1 cellular context compared by ENCODE assay signal in the genomic region with DNA sequence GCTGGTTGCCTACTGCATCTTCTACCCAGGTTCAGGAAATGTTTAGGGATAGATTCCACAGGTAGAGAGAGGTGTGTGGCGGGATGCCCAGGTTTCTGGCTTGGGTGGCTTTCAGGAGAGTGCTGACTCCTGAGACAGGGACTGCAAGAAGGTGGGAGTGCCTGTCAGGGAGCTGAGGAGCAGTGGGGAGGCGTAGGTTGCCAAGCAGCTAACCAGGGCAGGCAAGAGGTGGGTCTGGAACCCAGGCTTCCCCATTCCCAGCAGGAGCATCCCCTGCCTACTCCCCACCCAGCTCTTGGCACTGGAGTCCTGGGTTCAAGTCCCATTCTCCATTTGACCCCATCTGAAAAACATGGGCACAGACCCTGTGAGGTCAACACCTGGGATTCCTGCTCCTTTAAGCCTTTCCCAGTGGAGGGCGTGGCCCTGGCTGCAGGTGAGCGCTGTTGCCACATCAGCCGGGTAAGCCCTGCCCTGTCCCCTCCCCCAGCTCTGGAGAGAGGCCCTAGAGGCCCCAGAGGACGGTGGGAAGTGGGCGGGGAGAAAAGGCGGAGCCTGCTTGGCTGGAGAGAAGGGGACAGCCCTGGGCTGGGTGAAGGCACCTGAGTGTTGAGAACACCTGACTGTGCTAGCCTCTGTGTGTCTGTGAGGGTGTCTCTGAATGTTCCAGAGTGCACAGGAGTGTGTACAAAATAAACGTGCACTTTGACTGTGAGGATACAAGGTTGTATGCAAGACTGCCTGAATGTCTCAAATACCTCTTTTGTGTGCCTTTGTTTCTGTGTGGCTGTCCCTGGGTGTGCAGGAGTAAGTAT.
A peak's percentile ranks its signal among the peaks of the same experiment; 100 is the strongest.
TF ChIP-seq lines count a peak whose summit lies in the region.

No MANE protein-coding gene starts in this region.

TF ChIP-seq in K562, 482 proteins besides CTCF, POLR2A, EP300 and RAD21 (continued from another document and continues in another):
- TF ChIP-seq, protein P1, sequence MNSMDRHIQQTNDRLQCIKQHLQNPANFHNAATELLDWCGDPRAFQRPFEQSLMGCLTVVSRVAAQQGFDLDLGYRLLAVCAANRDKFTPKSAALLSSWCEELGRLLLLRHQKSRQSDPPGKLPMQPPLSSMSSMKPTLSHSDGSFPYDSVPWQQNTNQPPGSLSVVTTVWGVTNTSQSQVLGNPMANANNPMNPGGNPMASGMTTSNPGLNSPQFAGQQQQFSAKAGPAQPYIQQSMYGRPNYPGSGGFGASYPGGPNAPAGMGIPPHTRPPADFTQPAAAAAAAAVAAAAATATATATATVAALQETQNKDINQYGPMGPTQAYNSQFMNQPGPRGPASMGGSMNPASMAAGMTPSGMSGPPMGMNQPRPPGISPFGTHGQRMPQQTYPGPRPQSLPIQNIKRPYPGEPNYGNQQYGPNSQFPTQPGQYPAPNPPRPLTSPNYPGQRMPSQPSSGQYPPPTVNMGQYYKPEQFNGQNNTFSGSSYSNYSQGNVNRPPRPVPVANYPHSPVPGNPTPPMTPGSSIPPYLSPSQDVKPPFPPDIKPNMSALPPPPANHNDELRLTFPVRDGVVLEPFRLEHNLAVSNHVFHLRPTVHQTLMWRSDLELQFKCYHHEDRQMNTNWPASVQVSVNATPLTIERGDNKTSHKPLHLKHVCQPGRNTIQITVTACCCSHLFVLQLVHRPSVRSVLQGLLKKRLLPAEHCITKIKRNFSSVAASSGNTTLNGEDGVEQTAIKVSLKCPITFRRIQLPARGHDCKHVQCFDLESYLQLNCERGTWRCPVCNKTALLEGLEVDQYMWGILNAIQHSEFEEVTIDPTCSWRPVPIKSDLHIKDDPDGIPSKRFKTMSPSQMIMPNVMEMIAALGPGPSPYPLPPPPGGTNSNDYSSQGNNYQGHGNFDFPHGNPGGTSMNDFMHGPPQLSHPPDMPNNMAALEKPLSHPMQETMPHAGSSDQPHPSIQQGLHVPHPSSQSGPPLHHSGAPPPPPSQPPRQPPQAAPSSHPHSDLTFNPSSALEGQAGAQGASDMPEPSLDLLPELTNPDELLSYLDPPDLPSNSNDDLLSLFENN (IDR thresholded peaks at IDR 0.05; ENCODE audit: low read depth in 2 of 2, low read length in 2 of 2), result peak in 1 of 2 experiments; percentile 38; a peak in 1 of 4 replicates
- peak; percentile 39; the same call in 1 of the 2 replicates for TF ChIP-seq ZBTB17 (CRISPR knock-in tag; IDR thresholded peaks at IDR 0.05)
- TF ChIP-seq POLR2G (IDR thresholded peaks at IDR 0.05; ENCODE audit: low read depth, low read length), result peak; percentile 33; the same call in 1 of the 2 replicates
- TF ChIP-seq, protein P2, sequence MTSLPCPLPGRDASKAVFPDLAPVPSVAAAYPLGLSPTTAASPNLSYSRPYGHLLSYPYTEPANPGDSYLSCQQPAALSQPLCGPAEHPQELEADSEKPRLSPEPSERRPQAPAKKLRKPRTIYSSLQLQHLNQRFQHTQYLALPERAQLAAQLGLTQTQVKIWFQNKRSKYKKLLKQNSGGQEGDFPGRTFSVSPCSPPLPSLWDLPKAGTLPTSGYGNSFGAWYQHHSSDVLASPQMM (CRISPR knock-in tag; IDR thresholded peaks at IDR 0.05), result no peak
- TF ChIP-seq SUPT5H (IDR thresholded peaks at IDR 0.05), result peak; percentile 59
- no peak for TF ChIP-seq ZNF707 (CRISPR knock-in tag; conservative IDR thresholded peaks at IDR 0.05)
- TF ChIP-seq KLF1 (tag; IDR thresholded peaks at IDR 0.05), result 0 out of 2 replicates have a peak, but pooled peaks have one; percentile 13
- TF ChIP-seq, protein P3, sequence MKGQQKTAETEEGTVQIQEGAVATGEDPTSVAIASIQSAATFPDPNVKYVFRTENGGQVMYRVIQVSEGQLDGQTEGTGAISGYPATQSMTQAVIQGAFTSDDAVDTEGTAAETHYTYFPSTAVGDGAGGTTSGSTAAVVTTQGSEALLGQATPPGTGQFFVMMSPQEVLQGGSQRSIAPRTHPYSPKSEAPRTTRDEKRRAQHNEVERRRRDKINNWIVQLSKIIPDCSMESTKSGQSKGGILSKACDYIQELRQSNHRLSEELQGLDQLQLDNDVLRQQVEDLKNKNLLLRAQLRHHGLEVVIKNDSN (CRISPR knock-in tag; IDR thresholded peaks at IDR 0.05), result peak; percentile 45
- TF ChIP-seq SLC30A9 (CRISPR knock-in tag; IDR thresholded peaks at IDR 0.05), result no peak
- TF ChIP-seq, protein P4, sequence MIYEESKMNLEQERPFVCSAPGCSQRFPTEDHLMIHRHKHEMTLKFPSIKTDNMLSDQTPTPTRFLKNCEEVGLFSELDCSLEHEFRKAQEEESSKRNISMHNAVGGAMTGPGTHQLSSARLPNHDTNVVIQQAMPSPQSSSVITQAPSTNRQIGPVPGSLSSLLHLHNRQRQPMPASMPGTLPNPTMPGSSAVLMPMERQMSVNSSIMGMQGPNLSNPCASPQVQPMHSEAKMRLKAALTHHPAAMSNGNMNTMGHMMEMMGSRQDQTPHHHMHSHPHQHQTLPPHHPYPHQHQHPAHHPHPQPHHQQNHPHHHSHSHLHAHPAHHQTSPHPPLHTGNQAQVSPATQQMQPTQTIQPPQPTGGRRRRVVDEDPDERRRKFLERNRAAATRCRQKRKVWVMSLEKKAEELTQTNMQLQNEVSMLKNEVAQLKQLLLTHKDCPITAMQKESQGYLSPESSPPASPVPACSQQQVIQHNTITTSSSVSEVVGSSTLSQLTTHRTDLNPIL (CRISPR knock-in tag; IDR thresholded peaks at IDR 0.05), result no peak
- TF ChIP-seq SOX6 (IDR thresholded peaks at IDR 0.05), result peak; percentile 53; the same call in 1 of the 2 replicates
- TF ChIP-seq FOXK2 (conservative IDR thresholded peaks at IDR 0.05 in 1 of 2, IDR thresholded peaks at IDR 0.05 in 1 of 2; ENCODE audit: low read depth in 2 of 2), result peak in 1 of 2 experiments; percentile 55; a peak in 2 of 4 replicates
- TF ChIP-seq CHD2 (IDR thresholded peaks at IDR 0.05; ENCODE audit: low read depth, low read length), result peak; percentile 71
- TF ChIP-seq CTBP1 (IDR thresholded peaks at IDR 0.05; ENCODE audit: borderline replicate concordance), result peak; percentile 94
- 0 out of 2 replicates have a peak, but pooled peaks have one; percentile 45 for TF ChIP-seq MTA1 (IDR thresholded peaks at IDR 0.05; ENCODE audit: borderline replicate concordance)
- peak; percentile 50; the same call in 1 of the 2 replicates for TF ChIP-seq ESRRA (IDR thresholded peaks at IDR 0.05; ENCODE audit: borderline replicate concordance, low read depth)
- peak; percentile 19 for TF ChIP-seq NEUROD1 (IDR thresholded peaks at IDR 0.05; ENCODE audit: borderline replicate concordance, low read depth, low read length, partially characterized antibody)
- TF ChIP-seq, protein P5, sequence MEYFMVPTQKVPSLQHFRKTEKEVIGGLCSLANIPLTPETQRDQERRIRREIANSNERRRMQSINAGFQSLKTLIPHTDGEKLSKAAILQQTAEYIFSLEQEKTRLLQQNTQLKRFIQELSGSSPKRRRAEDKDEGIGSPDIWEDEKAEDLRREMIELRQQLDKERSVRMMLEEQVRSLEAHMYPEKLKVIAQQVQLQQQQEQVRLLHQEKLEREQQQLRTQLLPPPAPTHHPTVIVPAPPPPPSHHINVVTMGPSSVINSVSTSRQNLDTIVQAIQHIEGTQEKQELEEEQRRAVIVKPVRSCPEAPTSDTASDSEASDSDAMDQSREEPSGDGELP (CRISPR knock-in tag; IDR thresholded peaks at IDR 0.05; ENCODE audit: borderline replicate concordance), result peak; percentile 85
- no peak for TF ChIP-seq SREBF2 (CRISPR knock-in tag; IDR thresholded peaks at IDR 0.05)
- TF ChIP-seq, protein P6, sequence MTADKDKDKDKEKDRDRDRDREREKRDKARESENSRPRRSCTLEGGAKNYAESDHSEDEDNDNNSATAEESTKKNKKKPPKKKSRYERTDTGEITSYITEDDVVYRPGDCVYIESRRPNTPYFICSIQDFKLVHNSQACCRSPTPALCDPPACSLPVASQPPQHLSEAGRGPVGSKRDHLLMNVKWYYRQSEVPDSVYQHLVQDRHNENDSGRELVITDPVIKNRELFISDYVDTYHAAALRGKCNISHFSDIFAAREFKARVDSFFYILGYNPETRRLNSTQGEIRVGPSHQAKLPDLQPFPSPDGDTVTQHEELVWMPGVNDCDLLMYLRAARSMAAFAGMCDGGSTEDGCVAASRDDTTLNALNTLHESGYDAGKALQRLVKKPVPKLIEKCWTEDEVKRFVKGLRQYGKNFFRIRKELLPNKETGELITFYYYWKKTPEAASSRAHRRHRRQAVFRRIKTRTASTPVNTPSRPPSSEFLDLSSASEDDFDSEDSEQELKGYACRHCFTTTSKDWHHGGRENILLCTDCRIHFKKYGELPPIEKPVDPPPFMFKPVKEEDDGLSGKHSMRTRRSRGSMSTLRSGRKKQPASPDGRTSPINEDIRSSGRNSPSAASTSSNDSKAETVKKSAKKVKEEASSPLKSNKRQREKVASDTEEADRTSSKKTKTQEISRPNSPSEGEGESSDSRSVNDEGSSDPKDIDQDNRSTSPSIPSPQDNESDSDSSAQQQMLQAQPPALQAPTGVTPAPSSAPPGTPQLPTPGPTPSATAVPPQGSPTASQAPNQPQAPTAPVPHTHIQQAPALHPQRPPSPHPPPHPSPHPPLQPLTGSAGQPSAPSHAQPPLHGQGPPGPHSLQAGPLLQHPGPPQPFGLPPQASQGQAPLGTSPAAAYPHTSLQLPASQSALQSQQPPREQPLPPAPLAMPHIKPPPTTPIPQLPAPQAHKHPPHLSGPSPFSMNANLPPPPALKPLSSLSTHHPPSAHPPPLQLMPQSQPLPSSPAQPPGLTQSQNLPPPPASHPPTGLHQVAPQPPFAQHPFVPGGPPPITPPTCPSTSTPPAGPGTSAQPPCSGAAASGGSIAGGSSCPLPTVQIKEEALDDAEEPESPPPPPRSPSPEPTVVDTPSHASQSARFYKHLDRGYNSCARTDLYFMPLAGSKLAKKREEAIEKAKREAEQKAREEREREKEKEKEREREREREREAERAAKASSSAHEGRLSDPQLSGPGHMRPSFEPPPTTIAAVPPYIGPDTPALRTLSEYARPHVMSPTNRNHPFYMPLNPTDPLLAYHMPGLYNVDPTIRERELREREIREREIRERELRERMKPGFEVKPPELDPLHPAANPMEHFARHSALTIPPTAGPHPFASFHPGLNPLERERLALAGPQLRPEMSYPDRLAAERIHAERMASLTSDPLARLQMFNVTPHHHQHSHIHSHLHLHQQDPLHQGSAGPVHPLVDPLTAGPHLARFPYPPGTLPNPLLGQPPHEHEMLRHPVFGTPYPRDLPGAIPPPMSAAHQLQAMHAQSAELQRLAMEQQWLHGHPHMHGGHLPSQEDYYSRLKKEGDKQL (CRISPR knock-in tag; IDR thresholded peaks at IDR 0.05; ENCODE audit: borderline replicate concordance), result no peak
- TF ChIP-seq ZNF324 (CRISPR knock-in tag; IDR thresholded peaks at IDR 0.05), result no peak
- TF ChIP-seq XRCC5 (IDR thresholded peaks at IDR 0.05; ENCODE audit: low read depth, low read length), result 0 out of 2 replicates have a peak, but pooled peaks have one; percentile 62
- peak; percentile 95 for TF ChIP-seq ZEB2 (IDR thresholded peaks at IDR 0.05)
- TF ChIP-seq TBL1XR1 (IDR thresholded peaks at IDR 0.05; ENCODE audit: low read length in 2 of 2), result peak; percentile 28 to 71; a peak in 1 of 4 replicates
- peak; percentile 53; the same call in 1 of the 2 replicates for TF ChIP-seq HDAC2 (IDR thresholded peaks at IDR 0.05)
- TF ChIP-seq, protein P7, sequence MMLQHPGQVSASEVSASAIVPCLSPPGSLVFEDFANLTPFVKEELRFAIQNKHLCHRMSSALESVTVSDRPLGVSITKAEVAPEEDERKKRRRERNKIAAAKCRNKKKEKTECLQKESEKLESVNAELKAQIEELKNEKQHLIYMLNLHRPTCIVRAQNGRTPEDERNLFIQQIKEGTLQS (IDR thresholded peaks at IDR 0.05), result peak; percentile 58
- TF ChIP-seq, protein P7 (CRISPR knock-in tag; conservative IDR thresholded peaks at IDR 0.05), result no peak
- no peak for TF ChIP-seq NR1H2 (CRISPR knock-in tag; IDR thresholded peaks at IDR 0.05)
- peak; percentile 54 for TF ChIP-seq POLR2B (IDR thresholded peaks at IDR 0.05; ENCODE audit: low read depth, partially characterized antibody)
- peak; percentile 27 for TF ChIP-seq ARID1B (IDR thresholded peaks at IDR 0.05)
- TF ChIP-seq, protein P8, sequence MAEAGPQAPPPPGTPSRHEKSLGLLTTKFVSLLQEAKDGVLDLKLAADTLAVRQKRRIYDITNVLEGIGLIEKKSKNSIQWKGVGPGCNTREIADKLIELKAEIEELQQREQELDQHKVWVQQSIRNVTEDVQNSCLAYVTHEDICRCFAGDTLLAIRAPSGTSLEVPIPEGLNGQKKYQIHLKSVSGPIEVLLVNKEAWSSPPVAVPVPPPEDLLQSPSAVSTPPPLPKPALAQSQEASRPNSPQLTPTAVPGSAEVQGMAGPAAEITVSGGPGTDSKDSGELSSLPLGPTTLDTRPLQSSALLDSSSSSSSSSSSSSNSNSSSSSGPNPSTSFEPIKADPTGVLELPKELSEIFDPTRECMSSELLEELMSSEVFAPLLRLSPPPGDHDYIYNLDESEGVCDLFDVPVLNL (CRISPR knock-in tag; IDR thresholded peaks at IDR 0.05; ENCODE audit: low read depth), result no peak
- TF ChIP-seq, protein P9, sequence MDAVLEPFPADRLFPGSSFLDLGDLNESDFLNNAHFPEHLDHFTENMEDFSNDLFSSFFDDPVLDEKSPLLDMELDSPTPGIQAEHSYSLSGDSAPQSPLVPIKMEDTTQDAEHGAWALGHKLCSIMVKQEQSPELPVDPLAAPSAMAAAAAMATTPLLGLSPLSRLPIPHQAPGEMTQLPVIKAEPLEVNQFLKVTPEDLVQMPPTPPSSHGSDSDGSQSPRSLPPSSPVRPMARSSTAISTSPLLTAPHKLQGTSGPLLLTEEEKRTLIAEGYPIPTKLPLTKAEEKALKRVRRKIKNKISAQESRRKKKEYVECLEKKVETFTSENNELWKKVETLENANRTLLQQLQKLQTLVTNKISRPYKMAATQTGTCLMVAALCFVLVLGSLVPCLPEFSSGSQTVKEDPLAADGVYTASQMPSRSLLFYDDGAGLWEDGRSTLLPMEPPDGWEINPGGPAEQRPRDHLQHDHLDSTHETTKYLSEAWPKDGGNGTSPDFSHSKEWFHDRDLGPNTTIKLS (IDR thresholded peaks at IDR 0.05; ENCODE audit: borderline replicate concordance, low read depth), result peak; percentile 92
- no peak for TF ChIP-seq POLR2AphosphoS2 (IDR thresholded peaks at IDR 0.05; ENCODE audit: low read length)
- peak; percentile 55; the same call in 1 of the 2 replicates for TF ChIP-seq NR2C2 (CRISPR knock-in tag; IDR thresholded peaks at IDR 0.05)
- no peak for TF ChIP-seq NR2C2 (tag; IDR thresholded peaks at IDR 0.05)
- TF ChIP-seq DPF2 (IDR thresholded peaks at IDR 0.05), result peak; percentile 39; the same call in 1 of the 2 replicates
- peak; percentile 47 to 54; a peak in 3 of 4 replicates for TF ChIP-seq NRF1 (conservative IDR thresholded peaks at IDR 0.05 in 1 of 2, IDR thresholded peaks at IDR 0.05 in 1 of 2)
- peak; percentile 78; the same call in 1 of the 2 replicates for TF ChIP-seq FOXP1 (CRISPR knock-in tag; IDR thresholded peaks at IDR 0.05)
- TF ChIP-seq ARNT (IDR thresholded peaks at IDR 0.05), result 0 out of 4 replicates have a peak, but pooled peaks of 1 of the 2 experiments have one; percentile 25
- TF ChIP-seq MAZ (CRISPR knock-in tag; conservative IDR thresholded peaks at IDR 0.05 in 1 of 2, IDR thresholded peaks at IDR 0.05 in 1 of 2), result peak; percentile 56 to 81; a peak in 3 of 4 replicates
- TF ChIP-seq, protein P10, sequence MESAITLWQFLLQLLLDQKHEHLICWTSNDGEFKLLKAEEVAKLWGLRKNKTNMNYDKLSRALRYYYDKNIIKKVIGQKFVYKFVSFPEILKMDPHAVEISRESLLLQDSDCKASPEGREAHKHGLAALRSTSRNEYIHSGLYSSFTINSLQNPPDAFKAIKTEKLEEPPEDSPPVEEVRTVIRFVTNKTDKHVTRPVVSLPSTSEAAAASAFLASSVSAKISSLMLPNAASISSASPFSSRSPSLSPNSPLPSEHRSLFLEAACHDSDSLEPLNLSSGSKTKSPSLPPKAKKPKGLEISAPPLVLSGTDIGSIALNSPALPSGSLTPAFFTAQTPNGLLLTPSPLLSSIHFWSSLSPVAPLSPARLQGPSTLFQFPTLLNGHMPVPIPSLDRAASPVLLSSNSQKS (CRISPR knock-in tag; IDR thresholded peaks at IDR 0.05), result no peak
- TF ChIP-seq SP1 (CRISPR knock-in tag; IDR thresholded peaks at IDR 0.05), result peak; percentile 89
